Comparison of ENCODE assay signal across 22 cellular contexts in genomic region chr13:21150013-21150412, GRCh38. TPM values are rescaled to one million over a fixed set of nuclear protein-coding genes. Genes with fewer than 3 reads are reported as not detected.
DNase-seq lines count a peak whose midpoint lies in the region; ATAC-seq and TF ChIP-seq lines count a peak whose summit lies in the region.
"Had no signal": no experiment of that assay in that cellular context is flagged by ENCODE, and none has a peak within 500 bp of the region (broad histone marks: within the 10 kb centered on the region; RNA-seq: fewer than 3 reads in every experiment).

No MANE protein-coding gene starts in this region.

- POLR2A ChIA-PET in PC-3 (lab: Charles Lee; ENCODE audit: unreplicated experiment): interaction anchor here (0.5 kb wide), 1 partner anchor 109 kb away, joined by 3 read pairs; no protein-coding TSS in a partner anchor

- H3K27me3 ChIP-seq in GM23338 (ENCODE audit: insufficient read depth): no peaks in the 10 kb centered on the region
- H3K27me3 ChIP-seq in PC-3 (ENCODE audit: low read length): no peaks in the 10 kb centered on the region
- H3K27me3 ChIP-seq: transverse colon had no signal

- no TSS peak for BruUV-seq in PC-3 (replicated peaks; lab: Mats Ljungman, UMichigan)

- H3K27ac ChIP-seq in GM23338 (ENCODE audit: low read depth): peak overlapping the region; percentile 28
- H3K27ac ChIP-seq in PC-3 (ENCODE audit: low read length): no peak overlapping the region
- peak overlapping the region; percentile 2 for H3K27ac ChIP-seq in mesodermal cell (ENCODE audit: low read depth, low read length, severe bottlenecking)
- H3K27ac ChIP-seq: prostate gland, skin epidermis, transverse colon had no signal

- WGBS in mesodermal cell (ENCODE audit: insufficient coverage in 2 of 2), 2 experiments: no CpG with 5 or more reads among the region's 1 CpG

- H3K79me2 ChIP-seq in GM23338 (replicated peaks; ENCODE audit: insufficient read depth) (peaks cover 11% of the 10 kb centered on the region), PC-3 (ENCODE audit: low read length) (peaks cover 10% of the 10 kb centered on the region)

- H2AFZ ChIP-seq in GM23338 (no peak overlapping the region), PC-3 (ENCODE audit: low read length) (no peak overlapping the region)

- DNase-seq in activated naive CD4-positive, alpha-beta T cell treated with anti-CD3 and anti-CD28 coated beads for 36 hours: no peak
- no peak for DNase-seq in activated naive CD4-positive, alpha-beta T cell treated with Interleukin-2 at 50 U/mL for 16 hours
- DNase-seq in GM23338 (ENCODE audit: low spot score) (no peak), PC-3 (no peak), occipital lobe (lab: John Stamatoyannopoulos, UW) (no peak)
- DNase-seq in activated CD4-positive, CD25-positive, alpha-beta regulatory T cell (lab: John Stamatoyannopoulos, UW): no peak
- DNase-seq: activated CD4-positive, alpha-beta T cell treated with anti-CD3 and anti-CD28 coated beads for 36 hours; CD4-positive, alpha-beta T cell; DMS153; GF-D8; NCI-H1417; NCI-H524; SHP77; stimulated activated CD4-positive, alpha-beta T cell treated with anti-CD3 and anti-CD28 coated beads, Interleukin-4, amount 100 ng/mL, for 1 hour; stimulated activated naive CD8-positive, alpha-beta T cell treated with anti-CD3 and anti-CD28 coated beads, Interleukin-15, amount 100 ng/mL, for 72 hours; transverse colon had no signal

- CTCF ChIA-PET in activated naive CD4-positive, alpha-beta T cell treated with anti-CD3 and anti-CD28 coated beads for 36 hours (lab: Charles Lee): interaction anchor here (0.6 to 1.1 kb wide), 2 partner anchors 204 to 225 kb away, joined by 5 to 7 read pairs; no protein-coding TSS in a partner anchor
- CTCF ChIA-PET in PC-3 (lab: Charles Lee): no interaction called here

- H3K36me3 Mint-ChIP-seq in activated naive CD4-positive, alpha-beta T cell treated with anti-CD3 and anti-CD28 coated beads for 36 hours (ENCODE audit: low read depth): peaks cover 16% of the 10 kb centered on the region
- peaks cover 40% of the 10 kb centered on the region for H3K36me3 Mint-ChIP-seq in GM23338 (ENCODE audit: low read depth)

- H3K9ac ChIP-seq in PC-3 (ENCODE audit: low read length): no peak overlapping the region

- peaks cover 25% of the 10 kb centered on the region for H3K4me1 Mint-ChIP-seq in activated naive CD4-positive, alpha-beta T cell treated with anti-CD3 and anti-CD28 coated beads for 36 hours (ENCODE audit: low read depth)
- H3K4me1 Mint-ChIP-seq in GM23338: peaks cover 29% of the 10 kb centered on the region
- H3K4me1 Mint-ChIP-seq: nephron had no signal

- no peaks in the 10 kb centered on the region for H3K9me3 ChIP-seq in PC-3 (ENCODE audit: low read length)
- no peaks in the 10 kb centered on the region for H3K9me3 ChIP-seq in mesodermal cell (ENCODE audit: control insufficient read depth, low read length)
- H3K9me3 ChIP-seq: prostate gland, transverse colon had no signal

- ATAC-seq in GM23338 (no peak), PC-3 (peak; percentile 42), GM19467 (IDR thresholded peaks at IDR 0.05; ENCODE audit: unreplicated experiment) (no peak)

- H3K9me3 Mint-ChIP-seq in activated naive CD4-positive, alpha-beta T cell treated with anti-CD3 and anti-CD28 coated beads for 36 hours: no peaks in the 10 kb centered on the region
- H3K9me3 Mint-ChIP-seq in GM23338: no peaks in the 10 kb centered on the region
- H3K9me3 Mint-ChIP-seq: CD4-positive, alpha-beta T cell; nephron; stimulated activated naive CD8-positive, alpha-beta T cell treated with anti-CD3 and anti-CD28 coated beads, Interleukin-15, amount 100 ng/mL, for 72 hours had no signal

- H3K4me1 ChIP-seq in GM23338 (ENCODE audit: insufficient read depth) (peaks cover 30% of the 10 kb centered on the region), PC-3 (ENCODE audit: insufficient read depth, low read length) (no peaks in the 10 kb centered on the region), mesodermal cell (ENCODE audit: control insufficient read depth, insufficient read depth, low read length, poor library complexity, severe bottlenecking) (peaks cover 3% of the 10 kb centered on the region)
- H3K4me1 ChIP-seq: prostate gland, transverse colon had no signal

- H3K4me3 ChIP-seq in GM23338 (no peak overlapping the region), PC-3 (ENCODE audit: low read length) (no peak overlapping the region), mesodermal cell (ENCODE audit: extremely low read depth, insufficient read depth, low read length, poor library complexity, severe bottlenecking) (no peak overlapping the region)
- H3K4me3 ChIP-seq: prostate gland, skin epidermis, transverse colon had no signal

- H3K9me2 ChIP-seq in GM23338 (ENCODE audit: insufficient read depth) (no peaks in the 10 kb centered on the region), PC-3 (replicated peaks; ENCODE audit: low read length) (no peaks in the 10 kb centered on the region)

- H3K36me3 ChIP-seq in GM23338 (ENCODE audit: insufficient read depth) (peaks cover 12% of the 10 kb centered on the region), PC-3 (ENCODE audit: low read depth, low read length) (peaks cover 30% of the 10 kb centered on the region), mesodermal cell (ENCODE audit: control insufficient read depth, insufficient read depth, low read length) (peaks cover 52% of the 10 kb centered on the region)
- H3K36me3 ChIP-seq: prostate gland had no signal

- H3K4me2 ChIP-seq in GM23338 (no peak overlapping the region), PC-3 (ENCODE audit: low read length) (no peak overlapping the region)

- H4K20me1 ChIP-seq in GM23338 (replicated peaks; ENCODE audit: insufficient read depth): peaks cover 10% of the 10 kb centered on the region; the same call in 1 of the 2 replicates
- H4K20me1 ChIP-seq in PC-3 (ENCODE audit: low read length): 0 out of 2 replicates have a peak, but pooled peaks cover 8% of the 10 kb centered on the region

- no peak for TF ChIP-seq CTCF in GM23338 (conservative IDR thresholded peaks at IDR 0.05; ENCODE audit: low read depth in 2 of 2)
- TF ChIP-seq CTCF in PC-3 (conservative IDR thresholded peaks at IDR 0.05; ENCODE audit: low read depth, low read length): no peak

- H3F3A ChIP-seq in GM23338 (replicated peaks; ENCODE audit: low read depth): peaks cover 24% of the 10 kb centered on the region
- H3F3A ChIP-seq in PC-3 (ENCODE audit: low read length, unreplicated experiment): peaks cover 10% of the 10 kb centered on the region

- H3K4me3 Mint-ChIP-seq in activated naive CD4-positive, alpha-beta T cell treated with anti-CD3 and anti-CD28 coated beads for 36 hours: no peak overlapping the region
- H3K4me3 Mint-ChIP-seq in GM23338: no peak overlapping the region
- H3K4me3 Mint-ChIP-seq: activated CD4-positive, alpha-beta T cell treated with anti-CD3 and anti-CD28 coated beads for 36 hours; CD4-positive, alpha-beta T cell; nephron; stimulated activated naive CD8-positive, alpha-beta T cell treated with anti-CD3 and anti-CD28 coated beads, Interleukin-15, amount 100 ng/mL, for 72 hours had no signal

- peak overlapping the region; percentile 34 for H3K27ac Mint-ChIP-seq in activated naive CD4-positive, alpha-beta T cell treated with anti-CD3 and anti-CD28 coated beads for 36 hours
- H3K27ac Mint-ChIP-seq in GM23338: 0 out of 2 replicates have a peak overlapping the region, but pooled peaks have one; percentile 33
- H3K27ac Mint-ChIP-seq: CD4-positive, alpha-beta T cell; nephron had no signal

- no peaks in the 10 kb centered on the region for H3K27me3 Mint-ChIP-seq in activated naive CD4-positive, alpha-beta T cell treated with anti-CD3 and anti-CD28 coated beads for 36 hours (ENCODE audit: low read depth)
- H3K27me3 Mint-ChIP-seq in GM23338 (ENCODE audit: insufficient read depth, low read depth, poor library complexity): peaks cover 2% of the 10 kb centered on the region
- H3K27me3 Mint-ChIP-seq: activated CD4-positive, alpha-beta T cell treated with anti-CD3 and anti-CD28 coated beads for 36 hours; CD4-positive, alpha-beta T cell; stimulated activated naive CD8-positive, alpha-beta T cell treated with anti-CD3 and anti-CD28 coated beads, Interleukin-15, amount 100 ng/mL, for 72 hours had no signal

- intact Hi-C loops in activated naive CD4-positive, alpha-beta T cell treated with anti-CD3 and anti-CD28 coated beads for 36 hours (cut with micrococcal nuclease): no loop called here
- intact Hi-C loops in PC-3 (cut with micrococcal nuclease): no loop called here

TF ChIP-seq in GM23338, 12 proteins besides CTCF, POLR2A, EP300 and RAD21:
- TF ChIP-seq ZNF331 (CRISPR knock-in tag; IDR thresholded peaks at IDR 0.05; ENCODE audit: low read depth): no peak

RNA-seq across cellular contexts. Expression of gene SAP18, which starts 10.1 kb away (rescaled TPM):
- 100 to 1,000 TPM; 269 to 270 TPM for total RNA-seq in activated naive CD4-positive, alpha-beta T cell treated with anti-CD3 and anti-CD28 coated beads for 36 hours
- total RNA-seq in GM23338 (2014; rRNA removed; shearing (Covaris generic)): 87.5 and 129 TPM in 2 replicates
- 1,174 and 1,292 TPM in 2 replicates for polyA plus RNA-seq in GM23338 (2016; fragmentation: Nextera tagmentation; extraction: Ambion mirVana)
- total RNA-seq in PC-3 (2014; rRNA removed) (54.8 and 83.8 TPM in 2 replicates), occipital lobe (45.7 TPM)
- 170 TPM for polyA plus RNA-seq in mesodermal cell (2013, experiment 1 of 2)
- 175 TPM for polyA plus RNA-seq in mesodermal cell (2013, experiment 2 of 2)

RNA-seq across cellular contexts. Expression of gene SKA3, which starts 26.3 kb away (rescaled TPM):
- total RNA-seq in activated naive CD4-positive, alpha-beta T cell treated with anti-CD3 and anti-CD28 coated beads for 36 hours: 10 to 100 TPM; 32.8 to 33.8 TPM
- 65.9 and 70.2 TPM in 2 replicates for total RNA-seq in GM23338 (2014; rRNA removed; shearing (Covaris generic))
- polyA plus RNA-seq in GM23338 (2016; fragmentation: Nextera tagmentation; extraction: Ambion mirVana): 179 TPM in 2 replicates
- total RNA-seq in PC-3 (2014; rRNA removed) (29.0 and 32.4 TPM in 2 replicates), occipital lobe (14.7 TPM)
- polyA plus RNA-seq in mesodermal cell (2013, experiment 1 of 2): 18.0 TPM
- polyA plus RNA-seq in mesodermal cell (2013, experiment 2 of 2): 22.1 TPM
- total RNA-seq: mesenteric fat pad had no signal

RNA-seq across cellular contexts. Expression of gene MRPL57, which starts 26.4 kb away (rescaled TPM):
- total RNA-seq in activated naive CD4-positive, alpha-beta T cell treated with anti-CD3 and anti-CD28 coated beads for 36 hours: 10 to 100 TPM; 19.0 to 21.0 TPM
- total RNA-seq in GM23338 (2014; rRNA removed; shearing (Covaris generic)): 39.5 and 41.6 TPM in 2 replicates
- polyA plus RNA-seq in GM23338 (2016; fragmentation: Nextera tagmentation; extraction: Ambion mirVana): 110 and 119 TPM in 2 replicates
- 56.4 and 92.3 TPM in 2 replicates for total RNA-seq in PC-3 (2014; rRNA removed)
- 18.5 TPM for polyA plus RNA-seq in mesodermal cell (2013, experiment 1 of 2)
- 18.0 TPM for polyA plus RNA-seq in mesodermal cell (2013, experiment 2 of 2)
- 15.0 TPM for total RNA-seq in occipital lobe
